In genomic region chr5:134436523-134437339, GRCh38 we compare ENCODE assay signal across 1 cellular context.
TF ChIP-seq lines count a peak whose summit lies in the region.

No MANE protein-coding gene starts in this region.

TF ChIP-seq in HepG2, 621 proteins besides CTCF, POLR2A, EP300 and RAD21 (continued from another document and continues in another):
- TF ChIP-seq ZSCAN30 (CRISPR knock-in tag; IDR thresholded peaks at IDR 0.05) (no peak), DR1 (CRISPR knock-in tag; IDR thresholded peaks at IDR 0.05) (no peak), KLF16 (CRISPR knock-in tag; IDR thresholded peaks at IDR 0.05) (no peak), ZBED4 (CRISPR knock-in tag; IDR thresholded peaks at IDR 0.05; ENCODE audit: borderline replicate concordance) (no peak), ZNF496 (CRISPR knock-in tag; IDR thresholded peaks at IDR 0.05; ENCODE audit: insufficient replicate concordance) (no peak), ZNF30 (CRISPR knock-in tag; IDR thresholded peaks at IDR 0.05) (no peak), ZSCAN31 (CRISPR knock-in tag; IDR thresholded peaks at IDR 0.05; ENCODE audit: low read depth) (no peak), MYPOP (CRISPR knock-in tag; IDR thresholded peaks at IDR 0.05) (peak; percentile 36; the same call in 1 of the 2 replicates), EHMT2 (IDR thresholded peaks at IDR 0.05; ENCODE audit: borderline replicate concordance, low read depth, low read length) (no peak), ZNF292 (CRISPR knock-in tag; IDR thresholded peaks at IDR 0.05; ENCODE audit: borderline replicate concordance, low read depth) (peak; percentile 49; the same call in 1 of the 2 replicates), ZFP37 (CRISPR knock-in tag; IDR thresholded peaks at IDR 0.05; ENCODE audit: borderline replicate concordance) (no peak), ATF4 (CRISPR knock-in tag; IDR thresholded peaks at IDR 0.05) (peak in 1 of 2 experiments; percentile 11; a peak in 1 of 4 replicates), HOMEZ (CRISPR knock-in tag; IDR thresholded peaks at IDR 0.05; ENCODE audit: low read depth) (no peak), ZNF256 (CRISPR knock-in tag; conservative IDR thresholded peaks at IDR 0.05) (no peak), CHD2 (IDR thresholded peaks at IDR 0.05; ENCODE audit: low read depth, low read length) (no peak), ZNF574 (CRISPR knock-in tag; IDR thresholded peaks at IDR 0.05) (0 out of 2 replicates have a peak, but pooled peaks have one; percentile 12), ZFP41 (CRISPR knock-in tag; IDR thresholded peaks at IDR 0.05; ENCODE audit: borderline replicate concordance) (no peak), ZXDC (CRISPR knock-in tag; IDR thresholded peaks at IDR 0.05) (peak; percentile 13; the same call in 1 of the 2 replicates), ZNF281 (CRISPR knock-in tag; IDR thresholded peaks at IDR 0.05; ENCODE audit: borderline replicate concordance) (no peak), HNF4A (CRISPR knock-in tag; IDR thresholded peaks at IDR 0.05) (no peak), SMAD3 (CRISPR knock-in tag; IDR thresholded peaks at IDR 0.05) (no peak), SRY (CRISPR knock-in tag; IDR thresholded peaks at IDR 0.05) (no peak), MBNL3 (CRISPR knock-in tag; conservative IDR thresholded peaks at IDR 0.05) (no peak), ZBTB10 (CRISPR knock-in tag; IDR thresholded peaks at IDR 0.05; ENCODE audit: borderline replicate concordance) (no peak), GABPB1 (CRISPR knock-in tag; IDR thresholded peaks at IDR 0.05) (peak; percentile 48), ZNF558 (CRISPR knock-in tag; IDR thresholded peaks at IDR 0.05; ENCODE audit: borderline replicate concordance) (no peak), ZNF670 (CRISPR knock-in tag; IDR thresholded peaks at IDR 0.05; ENCODE audit: borderline replicate concordance) (no peak), BRF2 (CRISPR knock-in tag; IDR thresholded peaks at IDR 0.05) (no peak), MLXIP (CRISPR knock-in tag; IDR thresholded peaks at IDR 0.05; ENCODE audit: borderline replicate concordance) (no peak), KLF12 (CRISPR knock-in tag; IDR thresholded peaks at IDR 0.05; ENCODE audit: borderline replicate concordance) (no peak), ZMYM3 (CRISPR knock-in tag; IDR thresholded peaks at IDR 0.05) (no peak), ZNF782 (CRISPR knock-in tag; IDR thresholded peaks at IDR 0.05; ENCODE audit: borderline replicate concordance) (no peak)
